In the genomic region with DNA sequence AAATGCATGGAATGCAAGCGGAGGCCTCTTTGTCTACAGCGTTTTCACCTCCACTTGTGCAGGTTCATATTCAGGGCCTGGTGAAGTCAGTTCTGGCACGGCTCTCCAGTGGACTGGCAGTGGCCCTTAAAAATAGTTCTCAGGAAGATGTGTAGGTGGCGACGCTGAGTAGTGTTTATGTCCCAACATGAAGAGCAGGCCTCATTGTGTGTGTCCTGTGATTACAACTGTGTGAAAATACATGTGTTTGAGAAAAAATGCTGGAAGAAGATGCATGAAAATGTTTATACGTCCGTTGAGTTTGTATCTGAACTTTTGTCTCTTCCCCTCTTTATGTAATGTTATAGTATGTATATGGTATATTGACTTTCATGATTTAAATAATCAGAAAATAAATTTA, we compare ENCODE assay signal across 8 cellular contexts. TPM values are rescaled to one million over a fixed set of nuclear protein-coding genes. Genes with fewer than 3 reads are reported as not detected.
DNase-seq lines count a peak whose midpoint lies in the region; ATAC-seq and TF ChIP-seq lines count a peak whose summit lies in the region.

No MANE protein-coding gene starts in this region.

- no peak overlapping the region for H3K4me3 ChIP-seq in AG04449 (ENCODE audit: low read depth, low read length)
- H3K4me3 ChIP-seq in GM12865 (ENCODE audit: low read depth, low read length) = no peak overlapping the region
- no peak overlapping the region for H3K4me3 ChIP-seq in esophagus muscularis mucosa

- no peak for ATAC-seq in HG03457 (IDR thresholded peaks at IDR 0.05; ENCODE audit: unreplicated experiment)

- H3K27me3 Mint-ChIP-seq in activated CD4-positive, alpha-beta memory T cell treated with anti-CD3 and anti-CD28 coated beads, Interleukin-2, amount 10 ng/mL, durations not matched to agents 7 days and 5 days = no peaks in the 10 kb centered on the region

- no peak for DNase-seq in AG04449 (ENCODE audit: low read depth, low spot score)
- peak; percentile 46 for DNase-seq in GM12865 (ENCODE audit: low read depth)
- DNase-seq in NCI-H460 (ENCODE audit: extremely low read depth, low read depth) = peak; percentile 17
- peak; percentile 57 for DNase-seq in activated CD4-positive, alpha-beta memory T cell treated with anti-CD3 and anti-CD28 coated beads, Interleukin-2, amount 10 ng/mL, durations not matched to agents 7 days and 5 days
- peak; percentile 48 for DNase-seq in hepatic stellate cell (ENCODE audit: low spot score)
- DNase-seq in activated gamma-delta T cell treated with Interleukin-2 at 50 U/mL for 16 hours = no peak
- DNase-seq in esophagus muscularis mucosa (ENCODE audit: extremely low spot score) = no peak

- no peaks in the 10 kb centered on the region for H3K9me3 ChIP-seq in esophagus muscularis mucosa

- CTCF ChIA-PET in AG04449 (lab: Yijun Ruan, JAX) = no interaction called here
- CTCF ChIA-PET in activated CD4-positive, alpha-beta memory T cell treated with anti-CD3 and anti-CD28 coated beads, Interleukin-2, amount 10 ng/mL, durations not matched to agents 7 days and 5 days (lab: Charles Lee) = interaction anchor here (1.6 kb wide), 1 partner anchor 78 kb away, joined by 3 read pairs; no protein-coding TSS in a partner anchor

- peak overlapping the region in 1 of 4 donors; percentile 69 for H3K27ac ChIP-seq in esophagus muscularis mucosa (replicated peaks in 1 of 4)

- TF ChIP-seq EP300 in esophagus muscularis mucosa (IDR thresholded peaks at IDR 0.05) = no peak

- no peaks in the 10 kb centered on the region for H3K36me3 ChIP-seq in esophagus muscularis mucosa

- intact Hi-C loops in esophagus muscularis mucosa (cut with DNase I) = no loop called here

- POLR2A ChIA-PET in AG04449 (lab: Yijun Ruan, JAX) = no interaction called here
- POLR2A ChIA-PET in activated CD4-positive, alpha-beta memory T cell treated with anti-CD3 and anti-CD28 coated beads, Interleukin-2, amount 10 ng/mL, durations not matched to agents 7 days and 5 days (lab: Charles Lee) = no interaction called here

- peaks cover 16% of the 10 kb centered on the region for H3K4me1 Mint-ChIP-seq in activated CD4-positive, alpha-beta memory T cell treated with anti-CD3 and anti-CD28 coated beads, Interleukin-2, amount 10 ng/mL, durations not matched to agents 7 days and 5 days

- H3K27ac Mint-ChIP-seq in activated CD4-positive, alpha-beta memory T cell treated with anti-CD3 and anti-CD28 coated beads, Interleukin-2, amount 10 ng/mL, durations not matched to agents 7 days and 5 days = no peak overlapping the region

- 84% methylated on average over 7 of the region's 7 CpGs for WGBS in esophagus muscularis mucosa

- H3K36me3 Mint-ChIP-seq in activated CD4-positive, alpha-beta memory T cell treated with anti-CD3 and anti-CD28 coated beads, Interleukin-2, amount 10 ng/mL, durations not matched to agents 7 days and 5 days (ENCODE audit: low read depth) = no peaks in the 10 kb centered on the region

- peak; percentile 43 for TF ChIP-seq CTCF in AG04449 (IDR thresholded peaks at IDR 0.05; ENCODE audit: insufficient read depth, low read length, missing control alignments)
- TF ChIP-seq CTCF in GM12865 (IDR thresholded peaks at IDR 0.05; ENCODE audit: insufficient read depth, low read depth, low read length, missing control alignments) = peak; percentile 17
- peak in 1 of 3 experiments; percentile 14 for TF ChIP-seq CTCF in esophagus muscularis mucosa (IDR thresholded peaks at IDR 0.05)

- H3K4me1 ChIP-seq in esophagus muscularis mucosa = peaks cover 22 to 38% (median 27%) of the 10 kb centered on the region in 4 donors

- no peak for TF ChIP-seq POLR2A in esophagus muscularis mucosa (IDR thresholded peaks at IDR 0.05; ENCODE audit: low read depth)

- H3K4me3 Mint-ChIP-seq in activated CD4-positive, alpha-beta memory T cell treated with anti-CD3 and anti-CD28 coated beads, Interleukin-2, amount 10 ng/mL, durations not matched to agents 7 days and 5 days = no peak overlapping the region

- no peaks in the 10 kb centered on the region for H3K9me3 Mint-ChIP-seq in activated CD4-positive, alpha-beta memory T cell treated with anti-CD3 and anti-CD28 coated beads, Interleukin-2, amount 10 ng/mL, durations not matched to agents 7 days and 5 days

- H3K27me3 ChIP-seq in esophagus muscularis mucosa = no peaks in the 10 kb centered on the region

RNA-seq across cellular contexts. Expression of a gene that starts 7.2 kb away (rescaled TPM):
- not detected in 2 replicates for total RNA-seq in NCI-H460 (2014; rRNA removed; shearing (Covaris generic))
- not detected in 2 replicates for polyA plus RNA-seq in NCI-H460 (2014; cell fraction: nucleus; rRNA removed)
- total RNA-seq in activated CD4-positive, alpha-beta memory T cell treated with anti-CD3 and anti-CD28 coated beads, Interleukin-2, amount 10 ng/mL, durations not matched to agents 7 days and 5 days = under 1 TPM; 0.60 to 0.68 TPM
- total RNA-seq in esophagus muscularis mucosa = under 1 TPM; 0.06 to 0.63 (median 0.37) TPM

Comparison
In these comparisons a context has a peak if more than half of its experiments do, and no peak if none do; other contexts are left out.
1. DNase-seq: peak in GM12865 (single experiment), NCI-H460 (single experiment), activated CD4-positive, alpha-beta memory T cell treated with anti-CD3 and anti-CD28 coated beads, Interleukin-2, amount 10 ng/mL, durations not matched to agents 7 days and 5 days (single experiment) and hepatic stellate cell (single experiment); none in AG04449 (single experiment), activated gamma-delta T cell treated with Interleukin-2 at 50 U/mL for 16 hours (single experiment) and esophagus muscularis mucosa (single experiment).